In genomic region chr19:35629332-35629633, GRCh38 we compare ENCODE assay signal across 9 cellular contexts. TPM values are rescaled to one million over a fixed set of nuclear protein-coding genes. Genes with fewer than 3 reads are reported as not detected.
DNase-seq lines count a peak whose midpoint lies in the region; ATAC-seq and TF ChIP-seq lines count a peak whose summit lies in the region.
"Had no signal": no experiment of that assay in that cellular context is flagged by ENCODE, and none has a peak within 500 bp of the region (broad histone marks: within the 10 kb centered on the region; RNA-seq: fewer than 3 reads in every experiment).

No MANE protein-coding gene starts in this region.

- DNase-seq in AG09309 (ENCODE audit: low read depth) (no peak), MCF 10A (ENCODE audit: unreplicated experiment) (no peak), hippocampal formation (lab: John Stamatoyannopoulos, UW) (no peak), NCI-H1048 (lab: John Stamatoyannopoulos, UW) (no peak), SHP77 treated with DMSO at 0.1 percent for 48 hours (lab: John Stamatoyannopoulos, UW) (no peak)

- TF ChIP-seq CTCF in AG09309 (IDR thresholded peaks at IDR 0.05; ENCODE audit: control insufficient read depth, insufficient read depth, low read depth, low read length, missing control alignments) (no peak), MCF 10A (IDR thresholded peaks at IDR 0.05; ENCODE audit: unreplicated experiment) (no peak)

- peak overlapping the region; percentile 97 for H3K27ac Mint-ChIP-seq in MCF 10A (ENCODE audit: low read depth, unreplicated experiment)

- H3K9me3 Mint-ChIP-seq in MCF 10A (ENCODE audit: unreplicated experiment): no peaks in the 10 kb centered on the region

- peak overlapping the region; percentile 99 for H3K9ac ChIP-seq in mucosa of stomach (ENCODE audit: low read length)

- peaks cover 10% of the 10 kb centered on the region for H3K4me1 Mint-ChIP-seq in MCF 10A (ENCODE audit: insufficient read depth, unreplicated experiment)

- peaks cover 5% of the 10 kb centered on the region for H3K4me1 ChIP-seq in mucosa of stomach (ENCODE audit: control insufficient read depth, insufficient read depth, low read length)

- H3K9me3 ChIP-seq in mucosa of stomach (ENCODE audit: control insufficient read depth, low read length): no peaks in the 10 kb centered on the region

- H3K4me3 ChIP-seq in AG09309 (ENCODE audit: control insufficient read depth, low read depth, low read length) (peak overlapping the region; percentile 93), mucosa of stomach (ENCODE audit: low read length) (peak overlapping the region; percentile 94)

- POLR2A ChIA-PET in MCF 10A (lab: Yijun Ruan, JAX): interaction anchor here (0.6 to 2.7 kb wide), 5 partner anchors 9 to 140 kb away, joined by 4 to 24 read pairs (median 5); partner anchors contain the start of gene HAUS5

- CTCF ChIA-PET in MCF 10A (lab: Yijun Ruan, JAX): interaction anchor here (0.9 kb wide), 1 partner anchor 9 kb away, joined by 4 read pairs; no protein-coding TSS in a partner anchor

- BruUV-seq in MCF 10A (replicated peaks; lab: Mats Ljungman, UMichigan): TSS peak; percentile 59

- no peaks in the 10 kb centered on the region for H3K27me3 Mint-ChIP-seq in MCF 10A (ENCODE audit: insufficient read depth, unreplicated experiment)

- ATAC-seq in HG02759 (IDR thresholded peaks at IDR 0.05; ENCODE audit: unreplicated experiment): peak; percentile 15
- no peak for ATAC-seq in HG03378 (IDR thresholded peaks at IDR 0.05; ENCODE audit: unreplicated experiment)

- intact Hi-C loops in MCF 10A (cut with micrococcal nuclease): loop anchor here (2.0 to 5.0 kb wide), 2 partner anchors 16 to 82 kb away; partner anchors contain the start of gene TMEM147

- H3K36me3 ChIP-seq in mucosa of stomach (ENCODE audit: control insufficient read depth, insufficient read depth, low read length): peaks cover 7% of the 10 kb centered on the region

- peaks cover 44% of the 10 kb centered on the region for H3K36me3 Mint-ChIP-seq in MCF 10A (ENCODE audit: insufficient read depth, unreplicated experiment)

- peak overlapping the region; percentile 87 for H3K4me3 Mint-ChIP-seq in MCF 10A (ENCODE audit: unreplicated experiment)

- no peaks in the 10 kb centered on the region for H3K27me3 ChIP-seq in mucosa of stomach (ENCODE audit: control insufficient read depth, insufficient read depth, low read length)

RNA-seq across cellular contexts. Expression of gene RBM42, which starts 0.4 kb away (rescaled TPM):
- 84.2 and 87.7 TPM in 2 replicates for total RNA-seq in MCF 10A (2022)

RNA-seq across cellular contexts. Expression of gene ETV2, which starts 12.3 kb away (rescaled TPM):
- total RNA-seq in MCF 10A (2022): 0.44 and 1.0 TPM in 2 replicates

RNA-seq across cellular contexts. Expression of gene HAUS5, which starts 16.7 kb away (rescaled TPM):
- total RNA-seq in MCF 10A (2022): 6.3 and 10.6 TPM in 2 replicates

RNA-seq across cellular contexts. Expression of gene COX6B1, which starts 18.8 kb away (rescaled TPM):
- 213 and 265 TPM in 2 replicates for total RNA-seq in MCF 10A (2022)

RNA-seq across cellular contexts. Expression of gene UPK1A, which starts 37.0 kb away (rescaled TPM):
- not detected in 2 replicates for total RNA-seq in MCF 10A (2022)
- total RNA-seq: frontal cortex had no signal
